19 cellular contexts compared by ENCODE assay signal in genomic region chr1:44688760-44689446, GRCh38. TPM values are rescaled to one million over a fixed set of nuclear protein-coding genes. Genes with fewer than 3 reads are reported as not detected.
"Had no signal": no experiment of that assay in that cellular context is flagged by ENCODE, and none has a peak within 500 bp of the region (broad histone marks: within the 10 kb centered on the region; RNA-seq: fewer than 3 reads in every experiment).

No MANE protein-coding gene starts in this region.

- H3K27ac ChIP-seq: epithelial cell of prostate had no signal

- H3K27me3 Mint-ChIP-seq: activated naive CD8-positive, alpha-beta T cell treated with anti-CD3 and anti-CD28 coated beads for 36 hours; memory B cell; progenitor cell of endocrine pancreas; stimulated activated naive CD8-positive, alpha-beta T cell treated with anti-CD3 and anti-CD28 coated beads, Interleukin-15, amount 100 ng/mL, for 72 hours had no signal

- H3K27ac Mint-ChIP-seq: activated naive CD8-positive, alpha-beta T cell treated with anti-CD3 and anti-CD28 coated beads for 36 hours; dendritic cell treated with granulocyte-macrophage colony-stimulating factor and Interleukin-4, amounts not matched to agents 40 ng/mL and 50 ng/mL, for 4 days; memory B cell; natural killer cell treated with Interleukin-12 subunit alpha and Interleukin-12 subunit beta and Interleukin-15 and Interleukin-18, amount 100 ng/mL, for 72 hours; progenitor cell of endocrine pancreas; stimulated activated naive CD8-positive, alpha-beta T cell treated with anti-CD3 and anti-CD28 coated beads, Interleukin-15, amount 100 ng/mL, for 72 hours; T-helper 2 cell treated with Interferon-gamma antibody and Interleukin-4, amounts not matched to agents 5 μg/mL and 100 μg/mL, for 36 hours had no signal

- ATAC-seq: left lobe of liver; natural killer cell treated with Interleukin-12 subunit alpha and Interleukin-12 subunit beta and Interleukin-15 and Interleukin-18, amount 100 ng/mL, for 72 hours; right cardiac atrium; stimulated activated naive CD8-positive, alpha-beta T cell treated with anti-CD3 and anti-CD28 coated beads, Interleukin-15, amount 100 ng/mL, for 72 hours had no signal

- H3K4me3 Mint-ChIP-seq: activated naive CD8-positive, alpha-beta T cell treated with anti-CD3 and anti-CD28 coated beads for 36 hours; dendritic cell treated with granulocyte-macrophage colony-stimulating factor and Interleukin-4, amounts not matched to agents 40 ng/mL and 50 ng/mL, for 4 days; memory B cell; natural killer cell treated with Interleukin-12 subunit alpha and Interleukin-12 subunit beta and Interleukin-15 and Interleukin-18, amount 100 ng/mL, for 72 hours; stimulated activated naive CD8-positive, alpha-beta T cell treated with anti-CD3 and anti-CD28 coated beads, Interleukin-15, amount 100 ng/mL, for 72 hours; T-helper 2 cell treated with Interferon-gamma antibody and Interleukin-4, amounts not matched to agents 5 μg/mL and 100 μg/mL, for 36 hours had no signal

- H3K36me3 Mint-ChIP-seq: activated naive CD8-positive, alpha-beta T cell treated with anti-CD3 and anti-CD28 coated beads for 36 hours; memory B cell; natural killer cell treated with Interleukin-12 subunit alpha and Interleukin-12 subunit beta and Interleukin-15 and Interleukin-18, amount 100 ng/mL, for 72 hours had no signal

- DNase-seq: activated CD4-positive, alpha-beta T cell treated with anti-CD3 and anti-CD28 coated beads, Interleukin-2, amount 50 U/mL, for 1 hour; activated CD4-positive, CD25-positive, alpha-beta regulatory T cell; activated CD8-positive, alpha-beta memory T cell treated with anti-CD3 and anti-CD28 coated beads for 24 hours; activated gamma-delta T cell treated with Interleukin-2 at 50 U/mL for 16 hours; activated naive CD8-positive, alpha-beta T cell treated with anti-CD3 and anti-CD28 coated beads for 36 hours; aorta; islet precursor cell; nucleus accumbens; right cardiac atrium; stimulated activated naive CD8-positive, alpha-beta T cell treated with anti-CD3 and anti-CD28 coated beads, Interleukin-15, amount 100 ng/mL, for 72 hours had no signal

- H3K9me3 Mint-ChIP-seq: activated naive CD8-positive, alpha-beta T cell treated with anti-CD3 and anti-CD28 coated beads for 36 hours; dendritic cell treated with granulocyte-macrophage colony-stimulating factor and Interleukin-4, amounts not matched to agents 40 ng/mL and 50 ng/mL, for 4 days; memory B cell; natural killer cell treated with Interleukin-12 subunit alpha and Interleukin-12 subunit beta and Interleukin-15 and Interleukin-18, amount 100 ng/mL, for 72 hours; stimulated activated naive CD8-positive, alpha-beta T cell treated with anti-CD3 and anti-CD28 coated beads, Interleukin-15, amount 100 ng/mL, for 72 hours; T-helper 2 cell treated with Interferon-gamma antibody and Interleukin-4, amounts not matched to agents 5 μg/mL and 100 μg/mL, for 36 hours had no signal

RNA-seq across cellular contexts. Expression of gene RNU5D-1, which starts 42.1 kb away (rescaled TPM):
- total RNA-seq: activated naive CD8-positive, alpha-beta T cell treated with anti-CD3 and anti-CD28 coated beads for 36 hours; aorta; left lobe of liver; natural killer cell treated with Interleukin-12 subunit alpha and Interleukin-12 subunit beta and Interleukin-15 and Interleukin-18, amount 100 ng/mL, for 72 hours; progenitor cell of endocrine pancreas; right cardiac atrium; temporal lobe; ureter had no signal
- polyA plus RNA-seq: aorta, right cardiac atrium had no signal
